Comparison of ENCODE assay signal across 11 cellular contexts in genomic region chr13:79448413-79448812, GRCh38. TPM values are rescaled to one million over a fixed set of nuclear protein-coding genes. Genes with fewer than 3 reads are reported as not detected.
A peak's percentile ranks its signal among the peaks of the same experiment; 100 is the strongest.
DNase-seq lines count a peak whose midpoint lies in the region; ATAC-seq and TF ChIP-seq lines count a peak whose summit lies in the region.
"Had no signal": no experiment of that assay in that cellular context is flagged by ENCODE, and none has a peak within 500 bp of the region (broad histone marks: within the 10 kb centered on the region; RNA-seq: fewer than 3 reads in every experiment).

No MANE protein-coding gene starts in this region.

- H3K9me3 Mint-ChIP-seq in activated T-cell treated with anti-CD3 and anti-CD28 coated beads, Interleukin-2, amount 50 U/mL, for 24 hours, result no peaks in the 10 kb centered on the region
- H3K9me3 Mint-ChIP-seq in activated CD4-positive, alpha-beta memory T cell treated with anti-CD3 and anti-CD28 coated beads, Interleukin-2, amount 10 ng/mL, durations not matched to agents 7 days and 5 days, result peaks cover 3% of the 10 kb centered on the region
- no peaks in the 10 kb centered on the region for H3K9me3 Mint-ChIP-seq in osteocyte (ENCODE audit: unreplicated experiment)
- H3K9me3 Mint-ChIP-seq: activated B cell treated with CpG ODN at 0.5 μM for 24 hours had no signal

- no peak overlapping the region for H3K4me3 Mint-ChIP-seq in activated T-cell treated with anti-CD3 and anti-CD28 coated beads, Interleukin-2, amount 50 U/mL, for 24 hours
- H3K4me3 Mint-ChIP-seq in activated CD4-positive, alpha-beta memory T cell treated with anti-CD3 and anti-CD28 coated beads, Interleukin-2, amount 10 ng/mL, durations not matched to agents 7 days and 5 days, result no peak overlapping the region
- H3K4me3 Mint-ChIP-seq in osteocyte (ENCODE audit: unreplicated experiment), result no peak overlapping the region
- H3K4me3 Mint-ChIP-seq: activated B cell treated with CpG ODN at 0.5 μM for 24 hours had no signal

- H3K9ac ChIP-seq in smooth muscle cell (ENCODE audit: low read depth), result no peak overlapping the region

- no peak for TF ChIP-seq CTCF in upper lobe of right lung (IDR thresholded peaks at IDR 0.05)
- TF ChIP-seq CTCF in osteocyte (IDR thresholded peaks at IDR 0.05), result no peak
- TF ChIP-seq CTCF in smooth muscle cell (IDR thresholded peaks at IDR 0.05; ENCODE audit: borderline replicate concordance, insufficient read depth, poor library complexity, severe bottlenecking), result no peak

- H3K4me1 Mint-ChIP-seq in activated T-cell treated with anti-CD3 and anti-CD28 coated beads, Interleukin-2, amount 50 U/mL, for 24 hours (ENCODE audit: low read depth), result peaks cover 84% of the 10 kb centered on the region
- peaks cover 73% of the 10 kb centered on the region for H3K4me1 Mint-ChIP-seq in activated CD4-positive, alpha-beta memory T cell treated with anti-CD3 and anti-CD28 coated beads, Interleukin-2, amount 10 ng/mL, durations not matched to agents 7 days and 5 days
- H3K4me1 Mint-ChIP-seq in osteocyte (ENCODE audit: unreplicated experiment), result peaks cover 6% of the 10 kb centered on the region

- POLR2A ChIA-PET in activated CD4-positive, alpha-beta memory T cell treated with anti-CD3 and anti-CD28 coated beads, Interleukin-2, amount 10 ng/mL, durations not matched to agents 7 days and 5 days (lab: Charles Lee), result interaction anchor here (1.2 kb wide), 1 partner anchor 33 kb away, joined by 5 read pairs; the partner anchor contains the start of gene NDFIP2

- no peaks in the 10 kb centered on the region for H3K36me3 Mint-ChIP-seq in activated T-cell treated with anti-CD3 and anti-CD28 coated beads, Interleukin-2, amount 50 U/mL, for 24 hours (ENCODE audit: low read depth)
- H3K36me3 Mint-ChIP-seq in activated CD4-positive, alpha-beta memory T cell treated with anti-CD3 and anti-CD28 coated beads, Interleukin-2, amount 10 ng/mL, durations not matched to agents 7 days and 5 days (ENCODE audit: low read depth), result peaks cover 5% of the 10 kb centered on the region
- H3K36me3 Mint-ChIP-seq in osteocyte (ENCODE audit: unreplicated experiment), result no peaks in the 10 kb centered on the region

- H2AFZ ChIP-seq in smooth muscle cell (ENCODE audit: low read depth), result no peak overlapping the region
- H2AFZ ChIP-seq: hepatocyte had no signal

- 93% methylated on average over 1 of the region's 1 CpG for WGBS in smooth muscle cell (ENCODE audit: low lambda C conversion rate)

- no peak overlapping the region for H3K4me2 ChIP-seq in smooth muscle cell
- H3K4me2 ChIP-seq: hepatocyte had no signal

- peaks cover 4% of the 10 kb centered on the region for H3F3A ChIP-seq in smooth muscle cell (ENCODE audit: low read depth)

- H3K27ac ChIP-seq in upper lobe of right lung, result no peak overlapping the region
- no peak overlapping the region for H3K27ac ChIP-seq in smooth muscle cell (ENCODE audit: low read depth)
- H3K27ac ChIP-seq: hepatocyte had no signal

- H3K27ac Mint-ChIP-seq in activated T-cell treated with anti-CD3 and anti-CD28 coated beads, Interleukin-2, amount 50 U/mL, for 24 hours, result peak overlapping the region; percentile 35
- H3K27ac Mint-ChIP-seq in activated CD4-positive, alpha-beta memory T cell treated with anti-CD3 and anti-CD28 coated beads, Interleukin-2, amount 10 ng/mL, durations not matched to agents 7 days and 5 days, result peak overlapping the region; percentile 17
- H3K27ac Mint-ChIP-seq in osteocyte (ENCODE audit: unreplicated experiment), result no peak overlapping the region
- H3K27ac Mint-ChIP-seq: activated B cell treated with CpG ODN at 0.5 μM for 24 hours had no signal

- H3K27me3 ChIP-seq in upper lobe of right lung (no peaks in the 10 kb centered on the region), smooth muscle cell (ENCODE audit: low read depth) (no peaks in the 10 kb centered on the region)
- H3K27me3 ChIP-seq: hepatocyte had no signal

- intact Hi-C loops in upper lobe of right lung (cut with DNase I), result no loop called here

- H3K27me3 Mint-ChIP-seq in activated T-cell treated with anti-CD3 and anti-CD28 coated beads, Interleukin-2, amount 50 U/mL, for 24 hours, result no peaks in the 10 kb centered on the region
- no peaks in the 10 kb centered on the region for H3K27me3 Mint-ChIP-seq in activated CD4-positive, alpha-beta memory T cell treated with anti-CD3 and anti-CD28 coated beads, Interleukin-2, amount 10 ng/mL, durations not matched to agents 7 days and 5 days
- peaks cover 15% of the 10 kb centered on the region for H3K27me3 Mint-ChIP-seq in osteocyte (ENCODE audit: unreplicated experiment)

- H3K4me3 ChIP-seq in upper lobe of right lung, result no peak overlapping the region
- no peak overlapping the region for H3K4me3 ChIP-seq in smooth muscle cell
- H3K4me3 ChIP-seq: hepatocyte had no signal

- no peak for DNase-seq in activated T-cell treated with anti-CD3 and anti-CD28 coated beads, Interleukin-2, amount 50 U/mL, for 24 hours
- DNase-seq in activated T-cell treated with anti-CD3 and anti-CD28 coated beads for 4 hours (no peak), upper lobe of right lung (no peak), osteocyte (ENCODE audit: extremely low spot score, unreplicated experiment) (no peak), smooth muscle cell (lab: John Stamatoyannopoulos, UW; ENCODE audit: unreplicated experiment) (no peak), NCI-H2227 treated with DMSO at 0.1 percent for 48 hours (lab: John Stamatoyannopoulos, UW) (no peak)
- DNase-seq in activated CD4-positive, alpha-beta memory T cell treated with anti-CD3 and anti-CD28 coated beads, Interleukin-2, amount 10 ng/mL, durations not matched to agents 7 days and 5 days, result no peak
- DNase-seq: activated B cell treated with CpG ODN at 0.5 μM for 24 hours; effector memory CD4-positive, alpha-beta T cell had no signal

- ATAC-seq in HG03442 (IDR thresholded peaks at IDR 0.05; ENCODE audit: unreplicated experiment) (peak; percentile 23), upper lobe of right lung (peak; percentile 21)

- no peaks in the 10 kb centered on the region for H3K36me3 ChIP-seq in upper lobe of right lung
- no peaks in the 10 kb centered on the region for H3K36me3 ChIP-seq in smooth muscle cell (ENCODE audit: low read depth)

- CTCF ChIA-PET in activated CD4-positive, alpha-beta memory T cell treated with anti-CD3 and anti-CD28 coated beads, Interleukin-2, amount 10 ng/mL, durations not matched to agents 7 days and 5 days (lab: Charles Lee), result no interaction called here

- H3K9me3 ChIP-seq in upper lobe of right lung (no peaks in the 10 kb centered on the region), smooth muscle cell (replicated peaks; ENCODE audit: low read depth) (no peaks in the 10 kb centered on the region)

- H3K4me1 ChIP-seq in upper lobe of right lung (no peaks in the 10 kb centered on the region), smooth muscle cell (ENCODE audit: low read depth) (peaks cover 23% of the 10 kb centered on the region)

- H3K79me2 ChIP-seq in smooth muscle cell (ENCODE audit: low read depth), result no peaks in the 10 kb centered on the region
- H3K79me2 ChIP-seq: hepatocyte had no signal

- no peaks in the 10 kb centered on the region for H4K20me1 ChIP-seq in smooth muscle cell (ENCODE audit: low read depth)

RNA-seq across cellular contexts. Expression of gene NDFIP2, which starts 32.5 kb away (rescaled TPM):
- 10 to 100 TPM; 49.6 to 53.2 TPM for total RNA-seq in activated CD4-positive, alpha-beta memory T cell treated with anti-CD3 and anti-CD28 coated beads, Interleukin-2, amount 10 ng/mL, durations not matched to agents 7 days and 5 days
- total RNA-seq in upper lobe of right lung (34.1 TPM), osteocyte (30.0 and 30.6 TPM in 2 replicates), smooth muscle cell (75.6 and 86.4 TPM in 2 replicates)
- polyA plus RNA-seq in smooth muscle cell, result 34.0 and 49.7 TPM in 2 replicates

RNA-seq across cellular contexts. Expression of gene RBM26, which starts 42.4 kb away (rescaled TPM):
- 10 to 100 TPM; 51.1 to 52.0 TPM for total RNA-seq in activated CD4-positive, alpha-beta memory T cell treated with anti-CD3 and anti-CD28 coated beads, Interleukin-2, amount 10 ng/mL, durations not matched to agents 7 days and 5 days
- total RNA-seq in upper lobe of right lung (42.0 TPM), osteocyte (37.5 and 38.3 TPM in 2 replicates), smooth muscle cell (45.5 and 49.4 TPM in 2 replicates)
- polyA plus RNA-seq in smooth muscle cell, result 11.8 and 14.6 TPM in 2 replicates
